ENCODE assay signal across 9 cellular contexts in genomic region chr11:45178890-45179663, GRCh38.
A peak's percentile ranks its signal among the peaks of the same experiment; 100 is the strongest.
DNase-seq lines count a peak whose midpoint lies in the region.
"Had no signal": no experiment of that assay in that cellular context is flagged by ENCODE, and none has a peak within 500 bp of the region (broad histone marks: within the 10 kb centered on the region; RNA-seq: fewer than 3 reads in every experiment).

No MANE protein-coding gene starts in this region.

- H3K27ac ChIP-seq in stomach smooth muscle (ENCODE audit: low read length) = peak overlapping the region; percentile 76
- H3K27ac ChIP-seq: 22Rv1 had no signal

- DNase-seq in DMS 273 (lab: John Stamatoyannopoulos, UW; ENCODE audit: unreplicated experiment) (peak; percentile 26), DMS 273 treated with DMSO at 0.1 percent for 48 hours (lab: John Stamatoyannopoulos, UW) (no peak), amniotic epithelial cell (ENCODE audit: low read depth) (peak; percentile 89), islet precursor cell (peak; percentile 40), OCI-M2 (lab: John Stamatoyannopoulos, UW; ENCODE audit: unreplicated experiment) (no peak), GM03348 (ENCODE audit: low spot score) (no peak), NCI-H2107 treated with DMSO at 0.1 percent for 48 hours (lab: John Stamatoyannopoulos, UW; ENCODE audit: unreplicated experiment) (no peak)

- peaks cover 41% of the 10 kb centered on the region for H3K4me1 ChIP-seq in stomach smooth muscle (ENCODE audit: control insufficient read depth, insufficient read depth, low read length)

- no peaks in the 10 kb centered on the region for H3K9me3 ChIP-seq in stomach smooth muscle (ENCODE audit: control insufficient read depth in 2 of 2, low read length in 2 of 2)

- peak overlapping the region in 1 of 2 donors; percentile 30 for H3K9ac ChIP-seq in stomach smooth muscle (ENCODE audit: low read length in 2 of 2)

- no peaks in the 10 kb centered on the region for H3K27me3 ChIP-seq in stomach smooth muscle (ENCODE audit: control insufficient read depth in 1 of 2, insufficient read depth in 2 of 2, low read length in 2 of 2)

- H3K4me3 ChIP-seq in stomach smooth muscle (ENCODE audit: low read length in 2 of 2) = no peak overlapping the region

- peaks cover 6 to 17% of the 10 kb centered on the region in 2 donors for H3K36me3 ChIP-seq in stomach smooth muscle (ENCODE audit: control insufficient read depth in 2 of 2, insufficient read depth in 2 of 2, low read length in 2 of 2)

Comparison
In these comparisons a context has a peak if more than half of its experiments do, and no peak if none do; other contexts are left out.
1. DNase-seq: peak in DMS 273 (single experiment), amniotic epithelial cell (single experiment) and islet precursor cell (single experiment); none in DMS 273 treated with DMSO at 0.1 percent for 48 hours (single experiment), OCI-M2 (single experiment), GM03348 (single experiment) and NCI-H2107 treated with DMSO at 0.1 percent for 48 hours (single experiment).